In the genomic region with DNA sequence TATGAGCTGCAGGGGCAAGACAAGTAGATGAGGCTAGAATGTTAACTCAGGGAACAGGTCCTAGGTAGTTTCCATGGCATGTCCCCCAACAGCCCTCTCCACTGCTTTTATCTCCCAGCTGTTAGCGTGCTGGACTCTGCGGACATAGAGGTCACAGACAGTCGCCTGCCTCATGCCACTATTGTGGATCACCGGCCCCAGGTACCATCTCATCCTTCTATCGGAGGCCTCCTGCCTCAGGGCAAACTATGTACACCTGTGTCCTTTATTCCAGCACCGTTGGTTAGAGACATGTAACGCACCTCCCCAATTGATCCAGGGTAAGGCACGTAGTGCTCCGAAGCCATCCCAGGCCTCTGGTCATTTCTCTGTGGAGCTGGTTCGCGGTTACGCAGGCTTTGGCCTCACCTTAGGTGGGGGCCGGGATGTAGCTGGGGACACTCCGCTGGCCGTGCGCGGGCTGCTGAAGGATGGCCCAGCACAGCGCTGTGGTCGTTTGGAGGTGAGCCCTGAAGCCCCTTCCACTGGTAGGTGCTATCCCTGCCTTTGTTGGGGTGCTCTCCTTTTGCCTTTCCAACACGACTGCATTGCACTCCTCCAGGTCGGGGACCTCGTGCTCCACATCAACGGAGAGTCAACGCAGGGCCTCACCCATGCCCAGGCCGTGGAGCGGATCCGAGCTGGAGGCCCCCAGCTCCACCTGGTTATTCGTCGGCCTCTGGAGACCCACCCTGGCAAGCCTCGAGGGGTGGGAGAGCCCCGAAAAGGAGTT, we compare ENCODE assay signal across 8 cellular contexts. TPM values are rescaled to one million over a fixed set of nuclear protein-coding genes. Genes with fewer than 3 reads are reported as not detected.
DNase-seq lines count a peak whose midpoint lies in the region; ATAC-seq and TF ChIP-seq lines count a peak whose summit lies in the region.
"Had no signal": no experiment of that assay in that cellular context is flagged by ENCODE, and none has a peak within 500 bp of the region (broad histone marks: within the 10 kb centered on the region; RNA-seq: fewer than 3 reads in every experiment).

No MANE protein-coding gene starts in this region.

- no peak overlapping the region; the same call in 1 of the 2 replicates for H3K4me3 ChIP-seq in GM23338
- H3K4me3 ChIP-seq in skeletal muscle tissue (ENCODE audit: low read length in 3 of 3): peak overlapping the region in 1 of 3 donors; percentile 59

- DNase-seq in GM23338 (ENCODE audit: low spot score) (no peak), T-cell (no peak), glutamatergic neuron (no peak), activated gamma-delta T cell (lab: John Stamatoyannopoulos, UW) (no peak), NOMO-1 treated with dmso at 0.1 percent for 144 hours (lab: John Stamatoyannopoulos, UW; ENCODE audit: unreplicated experiment) (no peak), A172 (ENCODE audit: low spot score) (no peak)
- DNase-seq: SIG-M5 had no signal

- H3K27ac Mint-ChIP-seq in GM23338: no peak overlapping the region
- H3K27ac Mint-ChIP-seq in T-cell: peak overlapping the region; percentile 83 to 92
- no peak overlapping the region for H3K27ac Mint-ChIP-seq in glutamatergic neuron (ENCODE audit: unreplicated experiment)

- peaks cover 60% of the 10 kb centered on the region for H3K27me3 ChIP-seq in GM23338 (ENCODE audit: insufficient read depth)
- no peaks in the 10 kb centered on the region for H3K27me3 ChIP-seq in skeletal muscle tissue (ENCODE audit: control insufficient read depth in 3 of 3, insufficient read depth in 3 of 3, low read length in 3 of 3)

- POLR2A ChIA-PET in T-cell (lab: Charles Lee): no interaction called here

- TF ChIP-seq CTCF in GM23338 (conservative IDR thresholded peaks at IDR 0.05; ENCODE audit: low read depth in 2 of 2) (no peak), glutamatergic neuron (IDR thresholded peaks at IDR 0.05; ENCODE audit: partially characterized antibody, unreplicated experiment) (no peak)

- H4K20me1 ChIP-seq in GM23338 (replicated peaks; ENCODE audit: insufficient read depth): no peaks in the 10 kb centered on the region

- H3K9me3 Mint-ChIP-seq in GM23338: no peaks in the 10 kb centered on the region; the same call in 2 of the 3 replicates
- H3K9me3 Mint-ChIP-seq in T-cell: no peaks in the 10 kb centered on the region
- H3K9me3 Mint-ChIP-seq in glutamatergic neuron (ENCODE audit: unreplicated experiment): no peaks in the 10 kb centered on the region

- H3K36me3 Mint-ChIP-seq in GM23338 (ENCODE audit: low read depth): no peaks in the 10 kb centered on the region
- H3K36me3 Mint-ChIP-seq in T-cell: no peaks in the 10 kb centered on the region
- no peaks in the 10 kb centered on the region for H3K36me3 Mint-ChIP-seq in glutamatergic neuron (ENCODE audit: unreplicated experiment)

- no peak for ATAC-seq in GM23338
- ATAC-seq in T-cell (replicated peaks in 1 of 4): no peak

- no peaks in the 10 kb centered on the region for H3K79me2 ChIP-seq in GM23338 (replicated peaks; ENCODE audit: insufficient read depth)

- peak overlapping the region; percentile 73; the same call in 1 of the 2 replicates for H3K4me2 ChIP-seq in GM23338

- H3K27ac ChIP-seq in GM23338 (ENCODE audit: low read depth) (no peak overlapping the region), skeletal muscle tissue (ENCODE audit: low read depth, low read length) (peak overlapping the region; percentile 98)

- H3K4me3 Mint-ChIP-seq in GM23338 (peak overlapping the region; percentile 78), T-cell (peak overlapping the region; percentile 71 to 80 (median 72)), glutamatergic neuron (ENCODE audit: unreplicated experiment) (peak overlapping the region; percentile 83)

- CTCF ChIA-PET in T-cell (lab: Charles Lee): interaction anchor here in 1 of 2 donors (0.6 kb wide), 1 partner anchor 21 kb away, joined by 4 read pairs; a partner anchor contains a TSS

- H3K9ac ChIP-seq in skeletal muscle tissue (ENCODE audit: low read depth in 1 of 3, low read length in 3 of 3): no peak overlapping the region

- H3K9me3 ChIP-seq in skeletal muscle tissue (ENCODE audit: control insufficient read depth in 3 of 3, low read length in 3 of 3): no peaks in the 10 kb centered on the region

- H3K9me2 ChIP-seq in GM23338 (ENCODE audit: insufficient read depth): no peaks in the 10 kb centered on the region

- H3K4me1 Mint-ChIP-seq in GM23338 (peaks cover 15% of the 10 kb centered on the region), T-cell (peaks cover 29 to 35% (median 34%) of the 10 kb centered on the region in 3 donors), glutamatergic neuron (ENCODE audit: low read depth, unreplicated experiment) (peaks cover 5% of the 10 kb centered on the region)

- H3K4me1 ChIP-seq in GM23338 (ENCODE audit: insufficient read depth) (no peaks in the 10 kb centered on the region; the same call in 1 of the 2 replicates), skeletal muscle tissue (ENCODE audit: control insufficient read depth in 3 of 3, insufficient read depth in 3 of 3, low read length in 3 of 3) (peaks cover 16 to 18% (median 18%) of the 10 kb centered on the region in 3 donors)

- H3F3A ChIP-seq in GM23338 (replicated peaks; ENCODE audit: low read depth): no peaks in the 10 kb centered on the region

- H2AFZ ChIP-seq in GM23338: no peak overlapping the region

- H3K27me3 Mint-ChIP-seq in GM23338 (ENCODE audit: insufficient read depth, low read depth, poor library complexity) (peaks cover 25% of the 10 kb centered on the region), T-cell (no peaks in the 10 kb centered on the region), glutamatergic neuron (ENCODE audit: unreplicated experiment) (peaks cover 6% of the 10 kb centered on the region)

- H3K36me3 ChIP-seq in GM23338 (ENCODE audit: insufficient read depth): no peaks in the 10 kb centered on the region
- H3K36me3 ChIP-seq in skeletal muscle tissue (ENCODE audit: control insufficient read depth in 3 of 3, insufficient read depth in 3 of 3, low read length in 3 of 3): no peaks in the 10 kb centered on the region

TF ChIP-seq in GM23338, 12 proteins besides CTCF, POLR2A, EP300 and RAD21 (continues in another document):
- TF ChIP-seq, protein P1, sequence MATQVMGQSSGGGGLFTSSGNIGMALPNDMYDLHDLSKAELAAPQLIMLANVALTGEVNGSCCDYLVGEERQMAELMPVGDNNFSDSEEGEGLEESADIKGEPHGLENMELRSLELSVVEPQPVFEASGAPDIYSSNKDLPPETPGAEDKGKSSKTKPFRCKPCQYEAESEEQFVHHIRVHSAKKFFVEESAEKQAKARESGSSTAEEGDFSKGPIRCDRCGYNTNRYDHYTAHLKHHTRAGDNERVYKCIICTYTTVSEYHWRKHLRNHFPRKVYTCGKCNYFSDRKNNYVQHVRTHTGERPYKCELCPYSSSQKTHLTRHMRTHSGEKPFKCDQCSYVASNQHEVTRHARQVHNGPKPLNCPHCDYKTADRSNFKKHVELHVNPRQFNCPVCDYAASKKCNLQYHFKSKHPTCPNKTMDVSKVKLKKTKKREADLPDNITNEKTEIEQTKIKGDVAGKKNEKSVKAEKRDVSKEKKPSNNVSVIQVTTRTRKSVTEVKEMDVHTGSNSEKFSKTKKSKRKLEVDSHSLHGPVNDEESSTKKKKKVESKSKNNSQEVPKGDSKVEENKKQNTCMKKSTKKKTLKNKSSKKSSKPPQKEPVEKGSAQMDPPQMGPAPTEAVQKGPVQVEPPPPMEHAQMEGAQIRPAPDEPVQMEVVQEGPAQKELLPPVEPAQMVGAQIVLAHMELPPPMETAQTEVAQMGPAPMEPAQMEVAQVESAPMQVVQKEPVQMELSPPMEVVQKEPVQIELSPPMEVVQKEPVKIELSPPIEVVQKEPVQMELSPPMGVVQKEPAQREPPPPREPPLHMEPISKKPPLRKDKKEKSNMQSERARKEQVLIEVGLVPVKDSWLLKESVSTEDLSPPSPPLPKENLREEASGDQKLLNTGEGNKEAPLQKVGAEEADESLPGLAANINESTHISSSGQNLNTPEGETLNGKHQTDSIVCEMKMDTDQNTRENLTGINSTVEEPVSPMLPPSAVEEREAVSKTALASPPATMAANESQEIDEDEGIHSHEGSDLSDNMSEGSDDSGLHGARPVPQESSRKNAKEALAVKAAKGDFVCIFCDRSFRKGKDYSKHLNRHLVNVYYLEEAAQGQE (IDR thresholded peaks at IDR 0.05; ENCODE audit: unreplicated experiment): no peak
- no peak for TF ChIP-seq JUNB (IDR thresholded peaks at IDR 0.05; ENCODE audit: unreplicated experiment)
- no peak for TF ChIP-seq EZH2phosphoT487 (IDR thresholded peaks at IDR 0.05; ENCODE audit: unreplicated experiment)
- no peak for TF ChIP-seq STAT1 (IDR thresholded peaks at IDR 0.05; ENCODE audit: unreplicated experiment)

RNA-seq across cellular contexts. Expression of a gene that starts 2.2 kb away (rescaled TPM):
- total RNA-seq in GM23338 (2014; rRNA removed; shearing (Covaris generic)): 0.83 and 2.1 TPM in 2 replicates
- 0.66 and 1.6 TPM in 2 replicates for polyA plus RNA-seq in GM23338 (2016; fragmentation: Nextera tagmentation; extraction: Ambion mirVana)
- 1 to 10 TPM in 3 of 5 donors, under 1 TPM in 2; 0.56 to 1.9 (median 1.6) TPM for total RNA-seq in T-cell
- total RNA-seq in glutamatergic neuron (ENCODE audit: unreplicated experiment): 2.7 TPM
- total RNA-seq in skeletal muscle tissue: 2.1 TPM
- total RNA-seq in A172 (2014; rRNA removed; shearing (Covaris generic)): 0.36 and 1.8 TPM in 2 replicates

RNA-seq across cellular contexts. Expression of a gene that starts 6.9 kb away (rescaled TPM):
- total RNA-seq in GM23338 (2014; rRNA removed; shearing (Covaris generic)): 1.6 and 3.4 TPM in 2 replicates
- 9.5 and 10.1 TPM in 2 replicates for polyA plus RNA-seq in GM23338 (2016; fragmentation: Nextera tagmentation; extraction: Ambion mirVana)
- 100 to 1,000 TPM in 4 of 5 donors, 10 to 100 TPM in 1; 85.2 to 241 (median 207) TPM for total RNA-seq in T-cell
- 12.2 TPM for total RNA-seq in glutamatergic neuron (ENCODE audit: unreplicated experiment)
- total RNA-seq in skeletal muscle tissue: 19.3 TPM
- total RNA-seq in A172 (2014; rRNA removed; shearing (Covaris generic)): 70.3 and 80.8 TPM in 2 replicates

RNA-seq across cellular contexts. Expression of a gene that starts 21.4 kb away (rescaled TPM):
- total RNA-seq in GM23338 (2014; rRNA removed; shearing (Covaris generic)): 13.7 and 21.4 TPM in 2 replicates
- polyA plus RNA-seq in GM23338 (2016; fragmentation: Nextera tagmentation; extraction: Ambion mirVana): 4.7 and 5.2 TPM in 2 replicates
- total RNA-seq in T-cell: 10 to 100 TPM in 3 of 5 donors, 1 to 10 TPM in 2; 5.5 to 15.4 (median 12.6) TPM
- total RNA-seq in glutamatergic neuron (ENCODE audit: unreplicated experiment): 1.6 TPM
- 2.6 TPM for total RNA-seq in skeletal muscle tissue
- total RNA-seq in A172 (2014; rRNA removed; shearing (Covaris generic)): 2.8 and 2.9 TPM in 2 replicates

RNA-seq across cellular contexts. Expression of a gene that starts 35.2 kb away (rescaled TPM):
- total RNA-seq in GM23338 (2014; rRNA removed; shearing (Covaris generic)): 7.3 and 9.1 TPM in 2 replicates
- polyA plus RNA-seq in GM23338 (2016; fragmentation: Nextera tagmentation; extraction: Ambion mirVana): 2.5 and 3.7 TPM in 2 replicates
- total RNA-seq in T-cell: under 1 TPM; 0.53 to 0.89 (median 0.70) TPM
- total RNA-seq in glutamatergic neuron (ENCODE audit: unreplicated experiment): 291 TPM
- 1.0 TPM for total RNA-seq in skeletal muscle tissue
- 0.05 and 0.48 TPM in 2 replicates for total RNA-seq in A172 (2014; rRNA removed; shearing (Covaris generic))

RNA-seq across cellular contexts. Expression of a gene that starts 41.2 kb away (rescaled TPM):
- total RNA-seq in GM23338 (2014; rRNA removed; shearing (Covaris generic)): 15.1 and 22.9 TPM in 2 replicates
- 8.1 and 9.5 TPM in 2 replicates for polyA plus RNA-seq in GM23338 (2016; fragmentation: Nextera tagmentation; extraction: Ambion mirVana)
- total RNA-seq in T-cell (10 to 100 TPM; 16.5 to 25.9 (median 23.1) TPM), glutamatergic neuron (ENCODE audit: unreplicated experiment) (20.6 TPM), skeletal muscle tissue (20.4 TPM)
- total RNA-seq in A172 (2014; rRNA removed; shearing (Covaris generic)): 41.9 and 42.4 TPM in 2 replicates

Comparison
In these comparisons a context has a peak if more than half of its experiments do, and no peak if none do; other contexts are left out.
1. H3K27ac Mint-ChIP-seq: peak in T-cell (2 of 2); none in GM23338 (single experiment) and glutamatergic neuron (single experiment).
2. Peak in every context shown above with its lines, with median percentiles within 50 percentile points of each other: H3K4me3 Mint-ChIP-seq.